Comparison of ENCODE assay signal across 11 cellular contexts in the genomic region with DNA sequence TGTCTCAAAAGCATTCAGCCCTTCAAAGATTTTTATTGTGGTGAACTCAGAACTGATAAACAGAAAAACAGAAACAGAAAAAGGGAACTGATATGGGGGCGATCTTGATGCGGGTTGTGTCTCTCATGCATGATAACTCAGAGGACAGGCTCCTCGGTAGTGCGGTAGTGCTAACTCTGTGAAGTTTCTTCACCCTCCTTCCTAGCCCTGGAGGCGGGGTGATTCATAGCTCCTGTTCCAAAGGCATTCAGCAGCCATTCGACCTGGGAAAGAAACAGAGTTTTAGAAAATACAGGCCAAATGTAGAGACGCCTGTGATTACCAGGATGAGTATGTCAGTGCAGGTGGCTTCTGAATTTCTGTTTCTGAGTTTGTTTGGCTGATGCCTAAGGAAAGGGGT. TPM values are rescaled to one million over a fixed set of nuclear protein-coding genes. Genes with fewer than 3 reads are reported as not detected.
A peak's percentile ranks its signal among the peaks of the same experiment; 100 is the strongest.
DNase-seq lines count a peak whose midpoint lies in the region; ATAC-seq and TF ChIP-seq lines count a peak whose summit lies in the region.
"Had no signal": no experiment of that assay in that cellular context is flagged by ENCODE, and none has a peak within 500 bp of the region (broad histone marks: within the 10 kb centered on the region; RNA-seq: fewer than 3 reads in every experiment).

No MANE protein-coding gene starts in this region.

- H3K9me3 Mint-ChIP-seq in activated T-cell treated with anti-CD3 and anti-CD28 coated beads, Interleukin-2, amount 50 U/mL, for 72 hours: no peaks in the 10 kb centered on the region

- H3K27ac ChIP-seq in stomach: peak overlapping the region in 1 of 5 donors; percentile 19
- H3K27ac ChIP-seq: neutrophil had no signal

- WGBS in stomach, 5 donors: 48 to 61% (median 59%) methylated on average over 7 of the region's 7 CpGs

- H3K4me3 ChIP-seq in stomach: no peak overlapping the region

- intact Hi-C loops in stomach (cut with DNase I; ENCODE audit: low total_unique reads): loop anchor here (10.0 kb wide), 1 partner anchor 1101 kb away; no protein-coding TSS in a partner anchor

- H3K4me1 Mint-ChIP-seq in activated T-cell treated with anti-CD3 and anti-CD28 coated beads, Interleukin-2, amount 50 U/mL, for 72 hours (ENCODE audit: low read depth): peaks cover 48% of the 10 kb centered on the region

- peaks cover 9 to 34% (median 14%) of the 10 kb centered on the region in 4 donors for H3K4me1 ChIP-seq in stomach

- ATAC-seq in GM18502 (IDR thresholded peaks at IDR 0.05; ENCODE audit: poor library complexity, unreplicated experiment) (peak; percentile 80), HG02678 (IDR thresholded peaks at IDR 0.05; ENCODE audit: unreplicated experiment) (peak; percentile 65), omental fat pad (ENCODE audit: low FRiP score) (peak; percentile 33)
- peak; percentile 31 to 44 for ATAC-seq in activated T-cell treated with anti-CD3 and anti-CD28 coated beads, Interleukin-2, amount 50 U/mL, for 72 hours (replicated peaks in 1 of 2)

- H3K27ac Mint-ChIP-seq in activated T-cell treated with anti-CD3 and anti-CD28 coated beads, Interleukin-2, amount 50 U/mL, for 72 hours: no peak overlapping the region

- peak in 1 of 2 donors; percentile 17 for DNase-seq in activated T-cell treated with anti-CD3 and anti-CD28 coated beads, Interleukin-2, amount 50 U/mL, for 72 hours
- DNase-seq in omental fat pad (ENCODE audit: low spot score) (no peak), GM19238 (ENCODE audit: insufficient read length, low spot score) (no peak), NCI-H69 (lab: John Stamatoyannopoulos, UW) (no peak), DMS114 treated with DMSO at 0.1 percent for 48 hours (lab: John Stamatoyannopoulos, UW; ENCODE audit: unreplicated experiment) (no peak), stomach (no peak)
- DNase-seq: activated CD8-positive, alpha-beta memory T cell treated with anti-CD3 and anti-CD28 coated beads, Interleukin-2, amount 50 U/mL, for 48 hours; erythroblast had no signal

- H3K4me3 Mint-ChIP-seq in activated T-cell treated with anti-CD3 and anti-CD28 coated beads, Interleukin-2, amount 50 U/mL, for 72 hours: peak overlapping the region; percentile 18 to 58

- no peak for TF ChIP-seq EP300 in stomach (IDR thresholded peaks at IDR 0.05)

- peaks cover 62% of the 10 kb centered on the region for H3K27me3 Mint-ChIP-seq in activated T-cell treated with anti-CD3 and anti-CD28 coated beads, Interleukin-2, amount 50 U/mL, for 72 hours (ENCODE audit: low read depth)

- H3K9me3 ChIP-seq in stomach: no peaks in the 10 kb centered on the region
- H3K9me3 ChIP-seq: neutrophil had no signal

- no peaks in the 10 kb centered on the region for H3K27me3 ChIP-seq in stomach

- TF ChIP-seq CTCF in omental fat pad (IDR thresholded peaks at IDR 0.05): no peak
- TF ChIP-seq CTCF in stomach (IDR thresholded peaks at IDR 0.05): no peak

- peaks cover 0 to 7% of the 10 kb centered on the region in 2 donors for H3K36me3 Mint-ChIP-seq in activated T-cell treated with anti-CD3 and anti-CD28 coated beads, Interleukin-2, amount 50 U/mL, for 72 hours (ENCODE audit: insufficient read depth in 2 of 2)

- no peak for TF ChIP-seq POLR2A in stomach (IDR thresholded peaks at IDR 0.05)

- no peaks in the 10 kb centered on the region for H3K36me3 ChIP-seq in stomach
- H3K36me3 ChIP-seq: neutrophil had no signal

RNA-seq across cellular contexts. Expression of gene MAF, which starts 5.5 kb away (rescaled TPM):
- 100 to 1,000 TPM in 1 of 2 donors, 10 to 100 TPM in 1; 46.7 to 208 TPM for total RNA-seq in activated T-cell treated with anti-CD3 and anti-CD28 coated beads, Interleukin-2, amount 50 U/mL, for 72 hours
- total RNA-seq in omental fat pad (10 to 100 TPM; 49.8 to 83.6 (median 67.8) TPM), stomach (100 to 1,000 TPM in 1 of 5 donors, 10 to 100 TPM in 4; 11.9 to 159 (median 16.7) TPM)
- polyA plus RNA-seq in stomach: 10 to 100 TPM in 2 of 3 donors, 1 to 10 TPM in 1; 7.5 to 11.3 (median 10.1) TPM
